In genomic region chr17:80035937-80036714, GRCh38 we compare ENCODE assay signal across 8 cellular contexts. TPM values are rescaled to one million over a fixed set of nuclear protein-coding genes. Genes with fewer than 3 reads are reported as not detected.
DNase-seq lines count a peak whose midpoint lies in the region; ATAC-seq and TF ChIP-seq lines count a peak whose summit lies in the region.

A gene with protein sequence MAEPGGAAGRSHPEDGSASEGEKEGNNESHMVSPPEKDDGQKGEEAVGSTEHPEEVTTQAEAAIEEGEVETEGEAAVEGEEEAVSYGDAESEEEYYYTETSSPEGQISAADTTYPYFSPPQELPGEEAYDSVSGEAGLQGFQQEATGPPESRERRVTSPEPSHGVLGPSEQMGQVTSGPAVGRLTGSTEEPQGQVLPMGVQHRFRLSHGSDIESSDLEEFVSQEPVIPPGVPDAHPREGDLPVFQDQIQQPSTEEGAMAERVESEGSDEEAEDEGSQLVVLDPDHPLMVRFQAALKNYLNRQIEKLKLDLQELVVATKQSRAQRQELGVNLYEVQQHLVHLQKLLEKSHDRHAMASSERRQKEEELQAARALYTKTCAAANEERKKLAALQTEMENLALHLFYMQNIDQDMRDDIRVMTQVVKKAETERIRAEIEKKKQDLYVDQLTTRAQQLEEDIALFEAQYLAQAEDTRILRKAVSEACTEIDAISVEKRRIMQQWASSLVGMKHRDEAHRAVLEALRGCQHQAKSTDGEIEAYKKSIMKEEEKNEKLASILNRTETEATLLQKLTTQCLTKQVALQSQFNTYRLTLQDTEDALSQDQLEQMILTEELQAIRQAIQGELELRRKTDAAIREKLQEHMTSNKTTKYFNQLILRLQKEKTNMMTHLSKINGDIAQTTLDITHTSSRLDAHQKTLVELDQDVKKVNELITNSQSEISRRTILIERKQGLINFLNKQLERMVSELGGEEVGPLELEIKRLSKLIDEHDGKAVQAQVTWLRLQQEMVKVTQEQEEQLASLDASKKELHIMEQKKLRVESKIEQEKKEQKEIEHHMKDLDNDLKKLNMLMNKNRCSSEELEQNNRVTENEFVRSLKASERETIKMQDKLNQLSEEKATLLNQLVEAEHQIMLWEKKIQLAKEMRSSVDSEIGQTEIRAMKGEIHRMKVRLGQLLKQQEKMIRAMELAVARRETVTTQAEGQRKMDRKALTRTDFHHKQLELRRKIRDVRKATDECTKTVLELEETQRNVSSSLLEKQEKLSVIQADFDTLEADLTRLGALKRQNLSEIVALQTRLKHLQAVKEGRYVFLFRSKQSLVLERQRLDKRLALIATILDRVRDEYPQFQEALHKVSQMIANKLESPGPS (plus strand): TSS chr17:80036642. CDS start chr17:80036663, 21 bp downstream.

- intact Hi-C loops in left ventricle myocardium superior (cut with micrococcal nuclease): no loop called here

- H3K27me3 ChIP-seq in BE2C: no peaks in the 10 kb centered on the region

- DNase-seq in BE2C: peak; percentile 91
- peak; percentile 81 for DNase-seq in NCI-H1092 treated with DMSO at 0.1 percent for 48 hours (lab: John Stamatoyannopoulos, UW)
- DNase-seq in T-cell: peak; percentile 40 to 86 (median 76)
- peak; percentile 59 for DNase-seq in amniotic epithelial cell (ENCODE audit: low read depth)
- peak; percentile 93 for DNase-seq in left ventricle myocardium superior
- peak; percentile 72 for DNase-seq in progenitor cell of endocrine pancreas (ENCODE audit: low spot score, unreplicated experiment)
- DNase-seq in ureter (ENCODE audit: low spot score): peak; percentile 86

- H3K4me3 Mint-ChIP-seq in T-cell (peak within 1 kb of the TSS; percentile 73 to 92 (median 81)), progenitor cell of endocrine pancreas (ENCODE audit: low read depth) (peak within 1 kb of the TSS; percentile 92)

- peak within 1 kb of the TSS; percentile 84 for H3K4me3 ChIP-seq in BE2C (ENCODE audit: low read depth, low read length)

- POLR2A ChIA-PET in T-cell (lab: Charles Lee): no interaction called here

- ATAC-seq in GM21360 (IDR thresholded peaks at IDR 0.05; ENCODE audit: unreplicated experiment): peak; percentile 55
- peak; percentile 79 to 86 (median 82) for ATAC-seq in T-cell (replicated peaks in 1 of 4)
- ATAC-seq in left ventricle myocardium superior: peak; percentile 97

- no peaks in the 10 kb centered on the region for H3K36me3 ChIP-seq in BE2C

- no peaks in the 10 kb centered on the region for H3K36me3 Mint-ChIP-seq in T-cell
- peaks cover 4% of the 10 kb centered on the region for H3K36me3 Mint-ChIP-seq in progenitor cell of endocrine pancreas (ENCODE audit: insufficient read depth)

- H3K27me3 Mint-ChIP-seq in T-cell (peaks cover 8 to 12% of the 10 kb centered on the region in 2 donors), progenitor cell of endocrine pancreas (no peaks in the 10 kb centered on the region)

- TF ChIP-seq CTCF in BE2C (IDR thresholded peaks at IDR 0.05; ENCODE audit: low read depth, low read length) (peak; percentile 7; the same call in 1 of the 2 replicates), progenitor cell of endocrine pancreas (IDR thresholded peaks at IDR 0.05; ENCODE audit: unreplicated experiment) (peak; percentile 20)

- H3K27ac Mint-ChIP-seq in T-cell (no peak within 1 kb of the TSS), progenitor cell of endocrine pancreas (peak within 1 kb of the TSS; percentile 96)

- H3K9me3 ChIP-seq in BE2C: no peaks in the 10 kb centered on the region

- H3K9me3 Mint-ChIP-seq in T-cell (no peaks in the 10 kb centered on the region), progenitor cell of endocrine pancreas (ENCODE audit: low read depth) (no peaks in the 10 kb centered on the region)

- H3K4me1 ChIP-seq in BE2C: no peaks in the 10 kb centered on the region

- peaks cover 10 to 17% (median 11%) of the 10 kb centered on the region in 3 donors for H3K4me1 Mint-ChIP-seq in T-cell
- H3K4me1 Mint-ChIP-seq in progenitor cell of endocrine pancreas (ENCODE audit: low read depth): peaks cover 20% of the 10 kb centered on the region

- CTCF ChIA-PET in T-cell (lab: Charles Lee): no interaction called here

RNA-seq across cellular contexts. Expression of the gene that starts here (rescaled TPM):
- 6.0 TPM for polyA plus RNA-seq in BE2C (2012; ENCODE audit: insufficient read depth, insufficient read length, low read depth)
- total RNA-seq in T-cell: 1 to 10 TPM in 4 of 5 donors, under 1 TPM in 1; 0.70 to 3.1 (median 1.4) TPM
- total RNA-seq in left ventricle myocardium superior: 5.8 TPM
- total RNA-seq in progenitor cell of endocrine pancreas: 26.9 and 28.0 TPM in 2 replicates
- total RNA-seq in ureter: 12.4 TPM

Comparison
In these comparisons a context has a peak if more than half of its experiments do, and no peak if none do; other contexts are left out.
1. Peak in every context shown above with its lines: DNase-seq, ATAC-seq and H3K4me3 ChIP-seq.